Comparison of ENCODE assay signal across 1 cellular context in the genomic region with DNA sequence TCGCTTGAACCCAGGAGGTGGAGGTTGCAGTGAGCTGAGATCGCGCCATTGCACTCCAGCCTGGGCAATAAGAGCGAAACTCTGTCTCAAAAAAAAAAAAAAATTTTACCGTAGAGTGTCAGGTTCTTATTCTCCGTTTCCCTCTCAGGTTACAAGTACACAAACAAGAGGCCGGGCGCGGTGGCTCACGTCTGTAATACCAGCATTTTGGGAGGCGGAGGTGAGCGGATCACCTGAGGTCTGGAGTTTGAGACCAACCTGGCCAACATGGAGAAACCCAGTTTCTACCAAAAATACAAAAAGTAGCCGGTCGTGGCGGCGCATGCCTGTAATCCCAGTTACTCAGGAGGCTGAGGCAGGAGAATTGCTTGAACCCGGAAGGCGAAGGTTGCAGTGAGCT.
TF ChIP-seq lines count a peak whose summit lies in the region.

No MANE protein-coding gene starts in this region.

TF ChIP-seq in K562, 482 proteins besides CTCF, POLR2A, EP300 and RAD21:
- TF ChIP-seq, protein P1, sequence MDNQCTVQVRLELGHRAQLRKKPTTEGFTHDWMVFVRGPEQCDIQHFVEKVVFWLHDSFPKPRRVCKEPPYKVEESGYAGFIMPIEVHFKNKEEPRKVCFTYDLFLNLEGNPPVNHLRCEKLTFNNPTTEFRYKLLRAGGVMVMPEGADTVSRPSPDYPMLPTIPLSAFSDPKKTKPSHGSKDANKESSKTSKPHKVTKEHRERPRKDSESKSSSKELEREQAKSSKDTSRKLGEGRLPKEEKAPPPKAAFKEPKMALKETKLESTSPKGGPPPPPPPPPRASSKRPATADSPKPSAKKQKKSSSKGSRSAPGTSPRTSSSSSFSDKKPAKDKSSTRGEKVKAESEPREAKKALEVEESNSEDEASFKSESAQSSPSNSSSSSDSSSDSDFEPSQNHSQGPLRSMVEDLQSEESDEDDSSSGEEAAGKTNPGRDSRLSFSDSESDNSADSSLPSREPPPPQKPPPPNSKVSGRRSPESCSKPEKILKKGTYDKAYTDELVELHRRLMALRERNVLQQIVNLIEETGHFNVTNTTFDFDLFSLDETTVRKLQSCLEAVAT (IDR thresholded peaks at IDR 0.05): 0 out of 4 replicates have a peak, but pooled peaks of 1 of the 2 experiments have one; percentile 21
TF ChIP-seq in K562: peak in this region for 1; not testable (repeated sequence) for 481.
